8 cellular contexts compared by ENCODE assay signal in the genomic region with DNA sequence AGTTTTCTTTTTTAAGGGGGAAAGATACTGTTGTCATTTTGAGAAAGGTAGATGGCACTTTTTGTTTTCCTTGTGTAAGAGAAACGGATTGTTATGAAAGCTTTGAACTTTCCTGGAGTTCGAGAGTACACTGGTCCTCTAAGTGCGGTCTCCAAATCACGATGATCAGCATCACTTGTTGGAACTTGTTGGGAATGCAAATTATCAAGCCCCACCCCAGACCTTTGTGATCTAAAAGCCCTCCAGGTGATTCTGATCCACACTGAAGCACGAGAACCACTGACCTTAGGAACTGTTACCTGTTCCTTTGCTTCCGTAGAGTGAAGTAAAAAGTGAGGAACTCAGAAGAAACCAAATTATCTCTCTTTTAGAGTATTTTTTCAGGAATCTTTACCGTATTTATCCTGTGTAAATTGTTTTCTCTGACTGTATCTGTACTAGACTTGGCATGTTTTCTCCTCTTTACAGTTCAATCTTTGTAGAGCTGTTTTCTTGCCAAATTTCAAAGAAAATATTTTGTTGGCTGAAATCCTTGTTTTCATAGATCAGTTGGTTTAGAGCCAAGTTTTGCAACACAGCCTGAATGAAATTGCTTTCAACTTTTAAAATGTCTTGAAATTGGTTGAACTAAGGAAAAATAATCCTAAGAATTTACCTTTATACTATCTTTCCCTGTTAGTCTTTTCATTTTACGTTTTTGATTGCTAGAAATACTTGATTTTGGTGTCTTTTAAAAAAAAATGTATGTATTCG. TPM values are rescaled to one million over a fixed set of nuclear protein-coding genes. Genes with fewer than 3 reads are reported as not detected.
DNase-seq lines count a peak whose midpoint lies in the region; ATAC-seq and TF ChIP-seq lines count a peak whose summit lies in the region.

No MANE protein-coding gene starts in this region.

- H3K4me2 ChIP-seq in GM23248 (ENCODE audit: unreplicated experiment) = peak overlapping the region; percentile 99

- intact Hi-C loops in prostate gland (cut with DNase I) = no loop called here

- DNase-seq in GM23248 = peak; percentile 79
- peak; percentile 49 for DNase-seq in SK-MEL-5 (ENCODE audit: low read depth, low spot score)
- DNase-seq in prostate gland (ENCODE audit: low spot score) = peak; percentile 38
- DNase-seq in mesenteric fat pad (ENCODE audit: low spot score) = no peak
- DNase-seq in activated CD8-positive, alpha-beta memory T cell treated with anti-CD3 and anti-CD28 coated beads, Interleukin-2, amount 50 U/mL, for 4 hours = no peak

- peak overlapping the region; percentile 50 for H2AFZ ChIP-seq in GM23248

- no peaks in the 10 kb centered on the region for H4K20me1 ChIP-seq in GM23248 (ENCODE audit: insufficient read depth)

- H3K4me3 ChIP-seq in GM23248 = peak overlapping the region; percentile 69
- peak overlapping the region in 1 of 2 donors; percentile 21 for H3K4me3 ChIP-seq in esophagus (ENCODE audit: low read depth in 1 of 2, low read length in 2 of 2)
- H3K4me3 ChIP-seq in prostate gland = peak overlapping the region; percentile 2 to 4

- 24 to 27% methylated on average over 9 of the region's 9 CpGs for WGBS in GM23248 (ENCODE audit: low coverage in 1 of 2, low lambda C conversion rate in 2 of 2, missing lambda C conversion rate in 2 of 2), 2 experiments
- WGBS in esophagus, 2 donors = 13 to 14% methylated on average over 9 of the region's 9 CpGs
- 19% methylated on average over 9 of the region's 9 CpGs for WGBS in prostate gland

- TF ChIP-seq POLR2A in prostate gland (IDR thresholded peaks at IDR 0.05) = no peak

- no peak for TF ChIP-seq CTCF in prostate gland (IDR thresholded peaks at IDR 0.05)

- H3K36me3 ChIP-seq in GM23248 (ENCODE audit: low read depth) (peaks cover 19% of the 10 kb centered on the region), esophagus (ENCODE audit: control insufficient read depth in 2 of 2, insufficient read depth in 2 of 2, low read length in 1 of 2) (no peaks in the 10 kb centered on the region), prostate gland (peaks cover 0 to 3% of the 10 kb centered on the region in 2 donors)

- peaks cover 30% of the 10 kb centered on the region for H3K4me1 ChIP-seq in GM23248 (ENCODE audit: insufficient read depth)
- no peaks in the 10 kb centered on the region for H3K4me1 ChIP-seq in esophagus (ENCODE audit: control insufficient read depth in 2 of 2, insufficient read depth in 2 of 2, low read length in 1 of 2)
- peaks cover 10% of the 10 kb centered on the region for H3K4me1 ChIP-seq in prostate gland (replicated peaks)

- peaks cover 36% of the 10 kb centered on the region for H3F3A ChIP-seq in GM23248 (ENCODE audit: insufficient read depth)

- H3K9me2 ChIP-seq in GM23248 (ENCODE audit: insufficient read depth) = no peaks in the 10 kb centered on the region

- H3K9ac ChIP-seq in GM23248 = peak overlapping the region; percentile 95

- H3K27ac ChIP-seq in GM23248 (peak overlapping the region; percentile 70), esophagus (ENCODE audit: low read depth in 2 of 2, low read length in 1 of 2) (peak overlapping the region; percentile 14 to 68), prostate gland (peak overlapping the region; percentile 54 to 70)

- H3K27me3 ChIP-seq in GM23248 (replicated peaks; ENCODE audit: insufficient read depth) = no peaks in the 10 kb centered on the region
- H3K27me3 ChIP-seq in esophagus (ENCODE audit: control insufficient read depth in 1 of 2, insufficient read depth in 2 of 2, low read length in 2 of 2) = no peaks in the 10 kb centered on the region
- no peaks in the 10 kb centered on the region for H3K27me3 ChIP-seq in prostate gland (replicated peaks; ENCODE audit: insufficient read depth)

- H3K9me3 ChIP-seq in GM23248 (ENCODE audit: low read depth) (no peaks in the 10 kb centered on the region), esophagus (ENCODE audit: control insufficient read depth in 2 of 2, insufficient read depth in 1 of 2, low read depth in 1 of 2, low read length in 1 of 2) (no peaks in the 10 kb centered on the region), prostate gland (no peaks in the 10 kb centered on the region)

- peaks cover 87% of the 10 kb centered on the region for H3K79me2 ChIP-seq in GM23248 (ENCODE audit: insufficient read depth)

- in situ Hi-C loops in GM23248 (cut with MboI) = no loop called here
- in situ Hi-C loops in SK-MEL-5 (cut with HindIII; ENCODE audit: low pct_unique_long_range_greater_than_20kb, low sequenced_read_pairs) = no loop called here

- ATAC-seq in HG03045 (IDR thresholded peaks at IDR 0.05; ENCODE audit: unreplicated experiment) (no peak), HG02981 (IDR thresholded peaks at IDR 0.05; ENCODE audit: unreplicated experiment) (no peak)

RNA-seq across cellular contexts. Expression of gene MAT2B, which starts 4.0 kb away (rescaled TPM):
- 61.3 and 63.1 TPM in 2 replicates for total RNA-seq in GM23248 (2014; rRNA removed; shearing (Covaris generic))
- polyA plus RNA-seq in GM23248 (2016; fragmentation: Nextera tagmentation; extraction: Ambion mirVana) (95.5 and 98.8 TPM in 2 replicates), esophagus (10 to 100 TPM; 26.9 to 35.0 TPM)
- 43.2 and 48.9 TPM in 2 replicates for total RNA-seq in SK-MEL-5 (2014; rRNA removed; shearing (Covaris generic))
- 40.7 and 49.9 TPM in 2 replicates for polyA plus RNA-seq in SK-MEL-5 (2015; cell fraction: cytosol; rRNA removed)
- polyA plus RNA-seq in SK-MEL-5 (2015; cell fraction: nucleus; rRNA removed) = 22.6 and 29.3 TPM in 2 replicates
- total RNA-seq in prostate gland (10 to 100 TPM; 53.9 to 68.5 TPM), mesenteric fat pad (34.3 TPM)

RNA-seq across cellular contexts. Expression of gene HMMR, which starts 49.0 kb away (rescaled TPM):
- total RNA-seq in GM23248 (2014; rRNA removed; shearing (Covaris generic)) = 10.7 and 13.9 TPM in 2 replicates
- polyA plus RNA-seq in GM23248 (2016; fragmentation: Nextera tagmentation; extraction: Ambion mirVana) = 16.4 and 16.8 TPM in 2 replicates
- total RNA-seq in SK-MEL-5 (2014; rRNA removed; shearing (Covaris generic)) = 47.6 and 52.9 TPM in 2 replicates
- polyA plus RNA-seq in SK-MEL-5 (2015; cell fraction: cytosol; rRNA removed) = 28.2 and 37.5 TPM in 2 replicates
- 24.0 and 38.3 TPM in 2 replicates for polyA plus RNA-seq in SK-MEL-5 (2015; cell fraction: nucleus; rRNA removed)
- 1 to 10 TPM; 2.1 to 4.1 TPM for polyA plus RNA-seq in esophagus
- total RNA-seq in prostate gland = 1 to 10 TPM; 1.7 to 1.8 TPM
- 0.32 TPM for total RNA-seq in mesenteric fat pad

RNA-seq across cellular contexts. Expression of gene NUDCD2, which starts 49.6 kb away (rescaled TPM):
- total RNA-seq in GM23248 (2014; rRNA removed; shearing (Covaris generic)) = 2.7 and 4.9 TPM in 2 replicates
- polyA plus RNA-seq in GM23248 (2016; fragmentation: Nextera tagmentation; extraction: Ambion mirVana) (57.8 and 59.0 TPM in 2 replicates), esophagus (1 to 10 TPM; 4.8 to 5.4 TPM)
- 6.1 and 6.3 TPM in 2 replicates for total RNA-seq in SK-MEL-5 (2014; rRNA removed; shearing (Covaris generic))
- polyA plus RNA-seq in SK-MEL-5 (2015; cell fraction: cytosol; rRNA removed) = 2.9 and 3.7 TPM in 2 replicates
- 12.8 and 13.5 TPM in 2 replicates for polyA plus RNA-seq in SK-MEL-5 (2015; cell fraction: nucleus; rRNA removed)
- total RNA-seq in prostate gland (1 to 10 TPM; 8.0 to 8.6 TPM), mesenteric fat pad (19.0 TPM)

Comparison
In these comparisons a context has a peak if more than half of its experiments do, and no peak if none do; other contexts are left out.
1. DNase-seq: peak in GM23248 (single experiment), SK-MEL-5 (single experiment) and prostate gland (single experiment); none in mesenteric fat pad (single experiment) and activated CD8-positive, alpha-beta memory T cell treated with anti-CD3 and anti-CD28 coated beads, Interleukin-2, amount 50 U/mL, for 4 hours (single experiment).
2. Peak in every context shown above with its lines, with median percentiles within 50 percentile points of each other: H3K27ac ChIP-seq.